1 cellular context compared by ENCODE assay signal in genomic region chr5:73740274-73740790, GRCh38.
TF ChIP-seq lines count a peak whose summit lies in the region.

No MANE protein-coding gene starts in this region.

TF ChIP-seq in A549, 52 proteins besides CTCF, POLR2A, EP300 and RAD21 (continued from another document):
- TF ChIP-seq, protein P1, sequence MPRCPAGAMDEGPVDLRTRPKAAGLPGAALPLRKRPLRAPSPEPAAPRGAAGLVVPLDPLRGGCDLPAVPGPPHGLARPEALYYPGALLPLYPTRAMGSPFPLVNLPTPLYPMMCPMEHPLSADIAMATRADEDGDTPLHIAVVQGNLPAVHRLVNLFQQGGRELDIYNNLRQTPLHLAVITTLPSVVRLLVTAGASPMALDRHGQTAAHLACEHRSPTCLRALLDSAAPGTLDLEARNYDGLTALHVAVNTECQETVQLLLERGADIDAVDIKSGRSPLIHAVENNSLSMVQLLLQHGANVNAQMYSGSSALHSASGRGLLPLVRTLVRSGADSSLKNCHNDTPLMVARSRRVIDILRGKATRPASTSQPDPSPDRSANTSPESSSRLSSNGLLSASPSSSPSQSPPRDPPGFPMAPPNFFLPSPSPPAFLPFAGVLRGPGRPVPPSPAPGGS (IDR thresholded peaks at IDR 0.05): no peak
- no peak for TF ChIP-seq PHF8 (IDR thresholded peaks at IDR 0.05; ENCODE audit: borderline replicate concordance, low read depth)
- TF ChIP-seq RFX5 (IDR thresholded peaks at IDR 0.05): no peak
- no peak for TF ChIP-seq SMC3 (IDR thresholded peaks at IDR 0.05)
- no peak for TF ChIP-seq MAFK (IDR thresholded peaks at IDR 0.05; ENCODE audit: partially characterized antibody)
- TF ChIP-seq CHD4 (IDR thresholded peaks at IDR 0.05; ENCODE audit: borderline replicate concordance): no peak
- no peak for TF ChIP-seq ZNF302 (CRISPR knock-in tag; IDR thresholded peaks at IDR 0.05)
- no peak for TF ChIP-seq ZFP36 (IDR thresholded peaks at IDR 0.05; ENCODE audit: borderline replicate concordance, partially characterized antibody)
- TF ChIP-seq FOSB (CRISPR knock-in tag; IDR thresholded peaks at IDR 0.05): no peak
- no peak for TF ChIP-seq HES2 (IDR thresholded peaks at IDR 0.05)
- no peak for TF ChIP-seq EHMT2 (IDR thresholded peaks at IDR 0.05; ENCODE audit: low read depth)
- no peak for TF ChIP-seq HEYL (CRISPR knock-in tag; IDR thresholded peaks at IDR 0.05)
- no peak for TF ChIP-seq MYC (IDR thresholded peaks at IDR 0.05; ENCODE audit: borderline replicate concordance, low read length)
- no peak for TF ChIP-seq CHD2 (IDR thresholded peaks at IDR 0.05; ENCODE audit: low read length, partially characterized antibody)
- no peak for TF ChIP-seq TFCP2L1 (CRISPR knock-in tag; IDR thresholded peaks at IDR 0.05)
